9 cellular contexts compared by ENCODE assay signal in genomic region chr17:43719578-43719977, GRCh38. TPM values are rescaled to one million over a fixed set of nuclear protein-coding genes. Genes with fewer than 3 reads are reported as not detected.
DNase-seq lines count a peak whose midpoint lies in the region; ATAC-seq and TF ChIP-seq lines count a peak whose summit lies in the region.
"Had no signal": no experiment of that assay in that cellular context is flagged by ENCODE, and none has a peak within 500 bp of the region (broad histone marks: within the 10 kb centered on the region; RNA-seq: fewer than 3 reads in every experiment).

No MANE protein-coding gene starts in this region.

- 71 to 89% (median 88%) methylated on average over 3 of the region's 3 CpGs for WGBS in heart left ventricle, 4 donors

- TF ChIP-seq POLR2A in heart left ventricle (IDR thresholded peaks at IDR 0.05) (no peak), vagina (IDR thresholded peaks at IDR 0.05) (no peak)

- H3K27me3 ChIP-seq in right atrium auricular region: no peaks in the 10 kb centered on the region
- H3K27me3 ChIP-seq in heart left ventricle: peaks cover 0 to 2% (median 0%) of the 10 kb centered on the region in 9 donors
- no peaks in the 10 kb centered on the region for H3K27me3 ChIP-seq in vagina

- peak overlapping the region; percentile 97 for H3K27ac Mint-ChIP-seq in activated CD8-positive, alpha-beta T cell treated with anti-CD3 and anti-CD28 coated beads for 36 hours

- peaks cover 16% of the 10 kb centered on the region for H3K4me1 Mint-ChIP-seq in activated CD8-positive, alpha-beta T cell treated with anti-CD3 and anti-CD28 coated beads for 36 hours (ENCODE audit: low read depth)

- H3K4me1 ChIP-seq in right atrium auricular region (peaks cover 0 to 9% of the 10 kb centered on the region in 2 donors), heart left ventricle (peaks cover 0 to 21% (median 3%) of the 10 kb centered on the region in 12 donors), vagina (peaks cover 13% of the 10 kb centered on the region)

- DNase-seq in right atrium auricular region (ENCODE audit: low spot score): no peak
- DNase-seq in heart left ventricle: no peak
- no peak for DNase-seq in activated CD8-positive, alpha-beta T cell treated with anti-CD3 and anti-CD28 coated beads for 36 hours
- DNase-seq in medulla oblongata (ENCODE audit: extremely low spot score): peak; percentile 70
- no peak for DNase-seq in vagina (ENCODE audit: extremely low spot score in 2 of 2)
- DNase-seq in HUDEP-2 (lab: John Stamatoyannopoulos, UW; ENCODE audit: unreplicated experiment in 76 of 76): no peak
- no peak for DNase-seq in activated gamma-delta T cell (lab: John Stamatoyannopoulos, UW)
- DNase-seq: NCI-H748 treated with DMSO at 0.1 percent for 48 hours had no signal

- peak overlapping the region; percentile 87 for H3K4me3 Mint-ChIP-seq in activated CD8-positive, alpha-beta T cell treated with anti-CD3 and anti-CD28 coated beads for 36 hours

- intact Hi-C loops in heart left ventricle (cut with DNase I) (no loop called here), vagina (cut with DNase I) (no loop called here)
- intact Hi-C loops in activated CD8-positive, alpha-beta T cell treated with anti-CD3 and anti-CD28 coated beads for 36 hours (cut with micrococcal nuclease): no loop called here

- H3K9me3 ChIP-seq in right atrium auricular region: no peaks in the 10 kb centered on the region
- H3K9me3 ChIP-seq in heart left ventricle: no peaks in the 10 kb centered on the region
- no peaks in the 10 kb centered on the region for H3K9me3 ChIP-seq in vagina

- TF ChIP-seq CTCF in right atrium auricular region (IDR thresholded peaks at IDR 0.05) (no peak), heart left ventricle (IDR thresholded peaks at IDR 0.05) (no peak), vagina (IDR thresholded peaks at IDR 0.05) (no peak)
- no peak for TF ChIP-seq CTCF in activated CD8-positive, alpha-beta T cell treated with anti-CD3 and anti-CD28 coated beads for 36 hours (IDR thresholded peaks at IDR 0.05)

- H3K9me3 Mint-ChIP-seq in activated CD8-positive, alpha-beta T cell treated with anti-CD3 and anti-CD28 coated beads for 36 hours: no peaks in the 10 kb centered on the region

- CTCF ChIA-PET in activated CD8-positive, alpha-beta T cell treated with anti-CD3 and anti-CD28 coated beads for 36 hours (lab: Charles Lee): interaction anchor here (1.5 to 2.7 kb wide), 2 partner anchors 25 to 42 kb away, joined by 3 to 7 read pairs; no protein-coding TSS in a partner anchor

- H3K27ac ChIP-seq in right atrium auricular region (peak overlapping the region; percentile 94 to 99), heart left ventricle (peak overlapping the region in 5 of 12 donors; percentile 92 to 98 (median 97)), vagina (peak overlapping the region; percentile 94)

- no peaks in the 10 kb centered on the region for H3K36me3 ChIP-seq in right atrium auricular region
- H3K36me3 ChIP-seq in heart left ventricle: no peaks in the 10 kb centered on the region
- no peaks in the 10 kb centered on the region for H3K36me3 ChIP-seq in vagina

- no peaks in the 10 kb centered on the region for H3K36me3 Mint-ChIP-seq in activated CD8-positive, alpha-beta T cell treated with anti-CD3 and anti-CD28 coated beads for 36 hours (ENCODE audit: low read depth)

- POLR2A ChIA-PET in activated CD8-positive, alpha-beta T cell treated with anti-CD3 and anti-CD28 coated beads for 36 hours (lab: Charles Lee): interaction anchor here (1.0 kb wide), 1 partner anchor 24 kb away, joined by 3 read pairs; no protein-coding TSS in a partner anchor

- peaks cover 12% of the 10 kb centered on the region for H3K27me3 Mint-ChIP-seq in activated CD8-positive, alpha-beta T cell treated with anti-CD3 and anti-CD28 coated beads for 36 hours

- H3K4me3 ChIP-seq in right atrium auricular region (no peak overlapping the region), heart left ventricle (no peak overlapping the region), vagina (no peak overlapping the region)

- ATAC-seq in heart left ventricle (no peak), GM18519 (IDR thresholded peaks at IDR 0.05; ENCODE audit: low FRiP score, unreplicated experiment) (no peak)
- ATAC-seq in activated CD8-positive, alpha-beta T cell treated with anti-CD3 and anti-CD28 coated beads for 36 hours: no peak

RNA-seq across cellular contexts. Expression of gene SOST, which starts 39.0 kb away (rescaled TPM):
- total RNA-seq in right atrium auricular region: not detected
- not detected for total RNA-seq in heart left ventricle
- polyA plus RNA-seq in heart left ventricle: not detected
- total RNA-seq in activated CD8-positive, alpha-beta T cell treated with anti-CD3 and anti-CD28 coated beads for 36 hours: not detected
- total RNA-seq in vagina: not detected

RNA-seq across cellular contexts. Expression of gene MEOX1, which starts 57.9 kb away (rescaled TPM):
- total RNA-seq in right atrium auricular region (10 to 100 TPM in 1 of 2 donors, 1 to 10 TPM in 1; 3.9 to 13.8 TPM), heart left ventricle (10 to 100 TPM in 8 of 9 donors, 1 to 10 TPM in 1; 9.7 to 24.0 (median 16.1) TPM), vagina (4.7 TPM)
- 10 to 100 TPM; 11.6 to 17.0 TPM for polyA plus RNA-seq in heart left ventricle
- total RNA-seq in activated CD8-positive, alpha-beta T cell treated with anti-CD3 and anti-CD28 coated beads for 36 hours: under 1 TPM; 0.45 to 0.47 TPM

RNA-seq across cellular contexts. Expression of gene DUSP3, which starts 59.2 kb away (rescaled TPM):
- 100 to 1,000 TPM; 151 to 175 TPM for total RNA-seq in right atrium auricular region
- total RNA-seq in heart left ventricle: 100 to 1,000 TPM; 210 to 363 (median 267) TPM
- polyA plus RNA-seq in heart left ventricle: 100 to 1,000 TPM; 208 to 312 TPM
- 10 to 100 TPM; 24.7 to 26.3 TPM for total RNA-seq in activated CD8-positive, alpha-beta T cell treated with anti-CD3 and anti-CD28 coated beads for 36 hours
- total RNA-seq in vagina: 43.5 TPM
